Comparison of ENCODE assay signal across 18 cellular contexts in genomic region chr2:181741756-181742155, GRCh38.
DNase-seq lines count a peak whose midpoint lies in the region; ATAC-seq and TF ChIP-seq lines count a peak whose summit lies in the region.
"Had no signal": no experiment of that assay in that cellular context is flagged by ENCODE, and none has a peak within 500 bp of the region (broad histone marks: within the 10 kb centered on the region; RNA-seq: fewer than 3 reads in every experiment).

No MANE protein-coding gene starts in this region.

- H3K27ac Mint-ChIP-seq in HFFc6 = peak overlapping the region; percentile 38
- H3K27ac Mint-ChIP-seq in activated CD4-positive, alpha-beta memory T cell treated with anti-CD3 and anti-CD28 coated beads for 36 hours = no peak overlapping the region
- no peak overlapping the region for H3K27ac Mint-ChIP-seq in activated CD4-positive, alpha-beta T cell treated with anti-CD3 and anti-CD28 coated beads, Interleukin-2, amount 10 ng/mL, durations not matched to agents 24 days and 14 days
- H3K27ac Mint-ChIP-seq: activated CD4-positive, alpha-beta memory T cell treated with anti-CD3 and anti-CD28 coated beads, Interleukin-2, amount 10 ng/mL, durations not matched to agents 7 days and 5 days; activated naive CD4-positive, alpha-beta T cell treated with anti-CD3 and anti-CD28 coated beads, Interleukin-2, amount 10 ng/mL, durations not matched to agents 7 days and 5 days; activated T-cell treated with anti-CD3 and anti-CD28 coated beads, Interleukin-2, amount 50 U/mL, for 24 hours; CD4-positive, alpha-beta memory T cell had no signal

- POLR2A ChIA-PET in AG04449 (lab: Yijun Ruan, JAX) = no interaction called here
- POLR2A ChIA-PET in activated CD4-positive, alpha-beta memory T cell treated with anti-CD3 and anti-CD28 coated beads for 36 hours (lab: Charles Lee) = no interaction called here

- ATAC-seq in GM18511 (IDR thresholded peaks at IDR 0.05; ENCODE audit: unreplicated experiment) = no peak

- H3K79me2 ChIP-seq in mammary epithelial cell (ENCODE audit: insufficient read depth, low read length) = no peaks in the 10 kb centered on the region

- dilution Hi-C loops in mammary epithelial cell (cut with HindIII; ENCODE audit: low sequenced_read_pairs) = no loop called here

- CTCF ChIA-PET in AG04449 (lab: Yijun Ruan, JAX) (interaction anchor here (0.9 to 5.8 kb wide), 19 partner anchors 11 to 355 kb away, joined by 3 to 136 read pairs (median 10); partner anchors contain the start of gene ITPRID2), mammary epithelial cell (lab: Charles Lee; ENCODE audit: low non-redundant PET) (no interaction called here)
- CTCF ChIA-PET in activated CD4-positive, alpha-beta memory T cell treated with anti-CD3 and anti-CD28 coated beads for 36 hours (lab: Charles Lee) = interaction anchor here (1.1 to 2.0 kb wide), 4 partner anchors 26 to 213 kb away, joined by 4 to 20 read pairs (median 7); no protein-coding TSS in a partner anchor

- no peak overlapping the region for H3K4me2 ChIP-seq in mammary epithelial cell (ENCODE audit: insufficient read depth, low read depth, low read length)

- no TSS peak for BruUV-seq in mammary epithelial cell (replicated peaks; lab: Mats Ljungman, UMichigan)

- peaks cover 12% of the 10 kb centered on the region for H3K4me1 ChIP-seq in mammary epithelial cell (ENCODE audit: insufficient read depth, low read length)
- H3K4me1 ChIP-seq: ascending aorta had no signal

- H3K4me3 Mint-ChIP-seq in HFFc6 = no peak overlapping the region
- H3K4me3 Mint-ChIP-seq in activated CD4-positive, alpha-beta memory T cell treated with anti-CD3 and anti-CD28 coated beads for 36 hours = no peak overlapping the region
- H3K4me3 Mint-ChIP-seq in activated CD4-positive, alpha-beta T cell treated with anti-CD3 and anti-CD28 coated beads, Interleukin-2, amount 10 ng/mL, durations not matched to agents 24 days and 14 days = no peak overlapping the region
- H3K4me3 Mint-ChIP-seq: activated CD4-positive, alpha-beta memory T cell treated with anti-CD3 and anti-CD28 coated beads, Interleukin-2, amount 10 ng/mL, durations not matched to agents 7 days and 5 days; activated naive CD4-positive, alpha-beta T cell treated with anti-CD3 and anti-CD28 coated beads, Interleukin-2, amount 10 ng/mL, durations not matched to agents 7 days and 5 days; activated T-cell treated with anti-CD3 and anti-CD28 coated beads, Interleukin-2, amount 50 U/mL, for 24 hours; CD4-positive, alpha-beta memory T cell had no signal

- H3K27me3 Mint-ChIP-seq in HFFc6 (ENCODE audit: insufficient read depth) = no peaks in the 10 kb centered on the region
- H3K27me3 Mint-ChIP-seq in activated CD4-positive, alpha-beta memory T cell treated with anti-CD3 and anti-CD28 coated beads for 36 hours = peaks cover 10% of the 10 kb centered on the region
- H3K27me3 Mint-ChIP-seq in activated CD4-positive, alpha-beta T cell treated with anti-CD3 and anti-CD28 coated beads, Interleukin-2, amount 10 ng/mL, durations not matched to agents 24 days and 14 days = peaks cover 20% of the 10 kb centered on the region
- H3K27me3 Mint-ChIP-seq: activated naive CD4-positive, alpha-beta T cell treated with anti-CD3 and anti-CD28 coated beads, Interleukin-2, amount 10 ng/mL, durations not matched to agents 7 days and 5 days; activated T-cell treated with anti-CD3 and anti-CD28 coated beads, Interleukin-2, amount 50 U/mL, for 24 hours had no signal

- H3K4me1 Mint-ChIP-seq in HFFc6 (ENCODE audit: low read depth) = peaks cover 40% of the 10 kb centered on the region
- H3K4me1 Mint-ChIP-seq in activated CD4-positive, alpha-beta memory T cell treated with anti-CD3 and anti-CD28 coated beads for 36 hours (ENCODE audit: low read depth) = peaks cover 4% of the 10 kb centered on the region
- peaks cover 3% of the 10 kb centered on the region for H3K4me1 Mint-ChIP-seq in activated CD4-positive, alpha-beta T cell treated with anti-CD3 and anti-CD28 coated beads, Interleukin-2, amount 10 ng/mL, durations not matched to agents 24 days and 14 days
- H3K4me1 Mint-ChIP-seq: activated naive CD4-positive, alpha-beta T cell treated with anti-CD3 and anti-CD28 coated beads, Interleukin-2, amount 10 ng/mL, durations not matched to agents 7 days and 5 days; CD4-positive, alpha-beta memory T cell had no signal

- H3K36me3 ChIP-seq in mammary epithelial cell (ENCODE audit: insufficient read depth, low read length) = no peaks in the 10 kb centered on the region
- H3K36me3 ChIP-seq: ascending aorta had no signal

- no peaks in the 10 kb centered on the region for H3K9me3 Mint-ChIP-seq in HFFc6
- H3K9me3 Mint-ChIP-seq in activated CD4-positive, alpha-beta memory T cell treated with anti-CD3 and anti-CD28 coated beads for 36 hours = no peaks in the 10 kb centered on the region
- no peaks in the 10 kb centered on the region for H3K9me3 Mint-ChIP-seq in activated CD4-positive, alpha-beta T cell treated with anti-CD3 and anti-CD28 coated beads, Interleukin-2, amount 10 ng/mL, durations not matched to agents 24 days and 14 days
- H3K9me3 Mint-ChIP-seq: activated CD4-positive, alpha-beta memory T cell treated with anti-CD3 and anti-CD28 coated beads, Interleukin-2, amount 10 ng/mL, durations not matched to agents 7 days and 5 days; activated naive CD4-positive, alpha-beta T cell treated with anti-CD3 and anti-CD28 coated beads, Interleukin-2, amount 10 ng/mL, durations not matched to agents 7 days and 5 days; activated T-cell treated with anti-CD3 and anti-CD28 coated beads, Interleukin-2, amount 50 U/mL, for 24 hours had no signal

- intact Hi-C loops in mammary epithelial cell (cut with micrococcal nuclease) = no loop called here
- intact Hi-C loops in activated CD4-positive, alpha-beta memory T cell treated with anti-CD3 and anti-CD28 coated beads for 36 hours (cut with micrococcal nuclease) = loop anchor here (1.0 to 10.0 kb wide), 2 partner anchors 336 to 913 kb away; no protein-coding TSS in a partner anchor
- intact Hi-C loops in activated CD4-positive, alpha-beta T cell treated with anti-CD3 and anti-CD28 coated beads, Interleukin-2, amount 10 ng/mL, durations not matched to agents 24 days and 14 days (cut with micrococcal nuclease) = loop anchor here (1.0 kb wide), 2 partner anchors 163 to 213 kb away; no protein-coding TSS in a partner anchor

- H3K4me3 ChIP-seq in AG04449 (ENCODE audit: low read depth, low read length) = no peak overlapping the region
- H3K4me3 ChIP-seq in mammary epithelial cell (replicated peaks in 1 of 3; ENCODE audit: insufficient read depth in 1 of 3, low read depth in 2 of 3, low read length in 3 of 3) = no peak overlapping the region
- H3K4me3 ChIP-seq: ascending aorta had no signal

- no peaks in the 10 kb centered on the region for H3K27me3 ChIP-seq in mammary epithelial cell (ENCODE audit: insufficient read depth, low read length)
- H3K27me3 ChIP-seq: ascending aorta had no signal

- H3K36me3 Mint-ChIP-seq in HFFc6 (ENCODE audit: low read depth) = peaks cover 2% of the 10 kb centered on the region; the same call in 1 of the 2 replicates
- no peaks in the 10 kb centered on the region for H3K36me3 Mint-ChIP-seq in activated CD4-positive, alpha-beta memory T cell treated with anti-CD3 and anti-CD28 coated beads for 36 hours
- H3K36me3 Mint-ChIP-seq in activated CD4-positive, alpha-beta T cell treated with anti-CD3 and anti-CD28 coated beads, Interleukin-2, amount 10 ng/mL, durations not matched to agents 24 days and 14 days (ENCODE audit: low read depth) = no peaks in the 10 kb centered on the region
- H3K36me3 Mint-ChIP-seq: activated naive CD4-positive, alpha-beta T cell treated with anti-CD3 and anti-CD28 coated beads, Interleukin-2, amount 10 ng/mL, durations not matched to agents 7 days and 5 days; CD4-positive, alpha-beta memory T cell had no signal

- H3K27ac ChIP-seq in mammary epithelial cell (ENCODE audit: insufficient read depth, low read depth, low read length) = no peak overlapping the region
- H3K27ac ChIP-seq: ascending aorta had no signal

- no peak overlapping the region for H2AFZ ChIP-seq in mammary epithelial cell (ENCODE audit: low read depth, low read length)

- H4K20me1 ChIP-seq in mammary epithelial cell (ENCODE audit: insufficient read depth, low read length) = no peaks in the 10 kb centered on the region

- WGBS in mammary epithelial cell (ENCODE audit: low coverage, missing lambda C conversion rate) = 36% methylated on average over 1 of the region's 1 CpG

- DNase-seq in AG04449 (ENCODE audit: low read depth, low spot score) = peak; percentile 12
- peak; percentile 75 for DNase-seq in HFFc6
- DNase-seq in mammary epithelial cell = peak; percentile 77
- DNase-seq in kidney tubule cell (ENCODE audit: low spot score) = peak; percentile 16
- DNase-seq in stimulated activated naive CD4-positive, alpha-beta T cell (lab: John Stamatoyannopoulos, UW) = no peak
- no peak for DNase-seq in activated CD4-positive, alpha-beta memory T cell treated with anti-CD3 and anti-CD28 coated beads for 36 hours
- no peak for DNase-seq in activated CD4-positive, alpha-beta T cell treated with anti-CD3 and anti-CD28 coated beads, Interleukin-2, amount 10 ng/mL, durations not matched to agents 24 days and 14 days
- DNase-seq: activated CD4-positive, alpha-beta memory T cell treated with anti-CD3 and anti-CD28 coated beads, Interleukin-2, amount 10 ng/mL, durations not matched to agents 7 days and 5 days; activated naive CD4-positive, alpha-beta T cell treated with anti-CD3 and anti-CD28 coated beads, Interleukin-2, amount 10 ng/mL, durations not matched to agents 7 days and 5 days; activated T-cell treated with anti-CD3 and anti-CD28 coated beads, Interleukin-2, amount 50 U/mL, for 24 hours; CD4-positive, alpha-beta memory T cell; foreskin melanocyte; KG1; NCI-H1092; NCI-H2107; stimulated activated CD4-positive, alpha-beta T cell treated with anti-CD3 and anti-CD28 coated beads, Interleukin-4, amount 100 ng/mL, for 24 hours had no signal

- in situ Hi-C loops in mammary epithelial cell (cut with MboI; ENCODE audit: low sequenced_read_pairs in 2 of 2) = loop anchor here in 1 of 2 donors (10.0 kb wide), 1 partner anchor 333 kb away; no protein-coding TSS in a partner anchor

- TF ChIP-seq CTCF in AG04449 (IDR thresholded peaks at IDR 0.05; ENCODE audit: insufficient read depth, low read length, missing control alignments) (no peak), HFFc6 (IDR thresholded peaks at IDR 0.05) (no peak), mammary epithelial cell (conservative IDR thresholded peaks at IDR 0.05 in 1 of 2, IDR thresholded peaks at IDR 0.05 in 1 of 2; ENCODE audit: extremely low read depth in 1 of 2, insufficient read depth in 1 of 2, low read depth in 1 of 2, low read length in 2 of 2) (no peak)

- H3K9ac ChIP-seq in mammary epithelial cell (ENCODE audit: insufficient read depth, low read length) = no peak overlapping the region

- H3K9me3 ChIP-seq in mammary epithelial cell (replicated peaks; ENCODE audit: insufficient read depth, low read length) = no peaks in the 10 kb centered on the region
- H3K9me3 ChIP-seq: ascending aorta had no signal

Comparison
In these comparisons a context has a peak if more than half of its experiments do, and no peak if none do; other contexts are left out.
1. DNase-seq: peak in AG04449 (single experiment), HFFc6 (single experiment), mammary epithelial cell (single experiment) and kidney tubule cell (single experiment); none in stimulated activated naive CD4-positive, alpha-beta T cell (0 of 6), activated CD4-positive, alpha-beta memory T cell treated with anti-CD3 and anti-CD28 coated beads for 36 hours (single experiment) and activated CD4-positive, alpha-beta T cell treated with anti-CD3 and anti-CD28 coated beads, Interleukin-2, amount 10 ng/mL, durations not matched to agents 24 days and 14 days (single experiment).